ENCODE assay signal across 1 cellular context in the genomic region with DNA sequence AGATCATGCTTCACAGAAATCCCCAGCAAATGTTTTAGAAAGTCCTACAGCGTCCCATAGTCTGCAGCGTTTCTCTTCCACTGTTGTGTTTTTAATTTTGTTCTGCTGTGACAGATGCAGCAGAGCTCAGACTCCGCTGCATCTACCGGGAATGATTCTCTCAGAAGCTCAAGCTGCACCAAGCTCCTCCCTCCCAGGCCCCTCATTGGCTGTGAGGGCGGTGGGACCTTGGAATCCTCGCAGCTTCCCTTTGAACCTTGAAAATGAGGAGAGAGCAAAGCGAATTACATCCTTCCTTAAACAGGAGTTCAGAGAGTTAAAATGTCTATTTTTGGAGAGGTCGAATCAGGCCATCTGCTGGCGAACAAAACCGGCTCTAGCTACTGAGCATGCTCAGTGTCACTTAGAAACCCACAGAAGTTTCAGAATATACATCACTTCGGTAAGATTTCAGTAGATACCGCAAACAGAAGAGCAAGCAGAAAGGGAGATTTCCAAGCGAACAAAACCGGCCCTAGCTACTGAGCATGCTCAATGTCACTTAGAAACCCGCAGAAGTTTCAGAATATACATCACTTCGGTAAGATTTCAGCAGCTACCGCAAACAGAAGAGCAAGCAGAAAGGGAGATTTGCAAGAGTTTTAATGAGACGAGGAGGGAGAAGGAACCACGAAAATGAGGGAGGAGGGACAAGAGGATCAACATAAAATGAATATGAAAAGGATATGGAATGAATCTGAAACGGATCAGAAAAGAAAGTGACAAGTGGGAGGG.
TF ChIP-seq lines count a peak whose summit lies in the region.

A gene (minus strand): TSS at position 144 of the 774 bp plus-strand sequence. CDS start 188 bp downstream, outside the sequence.

TF ChIP-seq in HEK293, 187 proteins besides CTCF, POLR2A, EP300 and RAD21 (continued from another document and continues in another):
- TF ChIP-seq, protein P1, sequence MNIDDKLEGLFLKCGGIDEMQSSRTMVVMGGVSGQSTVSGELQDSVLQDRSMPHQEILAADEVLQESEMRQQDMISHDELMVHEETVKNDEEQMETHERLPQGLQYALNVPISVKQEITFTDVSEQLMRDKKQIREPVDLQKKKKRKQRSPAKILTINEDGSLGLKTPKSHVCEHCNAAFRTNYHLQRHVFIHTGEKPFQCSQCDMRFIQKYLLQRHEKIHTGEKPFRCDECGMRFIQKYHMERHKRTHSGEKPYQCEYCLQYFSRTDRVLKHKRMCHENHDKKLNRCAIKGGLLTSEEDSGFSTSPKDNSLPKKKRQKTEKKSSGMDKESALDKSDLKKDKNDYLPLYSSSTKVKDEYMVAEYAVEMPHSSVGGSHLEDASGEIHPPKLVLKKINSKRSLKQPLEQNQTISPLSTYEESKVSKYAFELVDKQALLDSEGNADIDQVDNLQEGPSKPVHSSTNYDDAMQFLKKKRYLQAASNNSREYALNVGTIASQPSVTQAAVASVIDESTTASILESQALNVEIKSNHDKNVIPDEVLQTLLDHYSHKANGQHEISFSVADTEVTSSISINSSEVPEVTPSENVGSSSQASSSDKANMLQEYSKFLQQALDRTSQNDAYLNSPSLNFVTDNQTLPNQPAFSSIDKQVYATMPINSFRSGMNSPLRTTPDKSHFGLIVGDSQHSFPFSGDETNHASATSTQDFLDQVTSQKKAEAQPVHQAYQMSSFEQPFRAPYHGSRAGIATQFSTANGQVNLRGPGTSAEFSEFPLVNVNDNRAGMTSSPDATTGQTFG (tag by site-specific recombination; IDR thresholded peaks at IDR 0.05; ENCODE audit: borderline replicate concordance), result no peak
- no peak for TF ChIP-seq ZIC2 (tag by site-specific recombination; IDR thresholded peaks at IDR 0.05)
- peak; percentile 66; the same call in 1 of the 2 replicates for TF ChIP-seq TRIM28 (IDR thresholded peaks at IDR 0.05; ENCODE audit: borderline replicate concordance, low read length)
- TF ChIP-seq MYNN (tag by site-specific recombination; IDR thresholded peaks at IDR 0.05; ENCODE audit: borderline replicate concordance), result no peak
- TF ChIP-seq ZNF654 (tag by site-specific recombination; IDR thresholded peaks at IDR 0.05; ENCODE audit: low read depth), result no peak
- TF ChIP-seq ZBTB17 (tag by site-specific recombination; IDR thresholded peaks at IDR 0.05), result peak; percentile 92
- TF ChIP-seq ZNF600 (tag by site-specific recombination; IDR thresholded peaks at IDR 0.05), result 0 out of 2 replicates have a peak, but pooled peaks have one; percentile 13
- TF ChIP-seq, protein P2, sequence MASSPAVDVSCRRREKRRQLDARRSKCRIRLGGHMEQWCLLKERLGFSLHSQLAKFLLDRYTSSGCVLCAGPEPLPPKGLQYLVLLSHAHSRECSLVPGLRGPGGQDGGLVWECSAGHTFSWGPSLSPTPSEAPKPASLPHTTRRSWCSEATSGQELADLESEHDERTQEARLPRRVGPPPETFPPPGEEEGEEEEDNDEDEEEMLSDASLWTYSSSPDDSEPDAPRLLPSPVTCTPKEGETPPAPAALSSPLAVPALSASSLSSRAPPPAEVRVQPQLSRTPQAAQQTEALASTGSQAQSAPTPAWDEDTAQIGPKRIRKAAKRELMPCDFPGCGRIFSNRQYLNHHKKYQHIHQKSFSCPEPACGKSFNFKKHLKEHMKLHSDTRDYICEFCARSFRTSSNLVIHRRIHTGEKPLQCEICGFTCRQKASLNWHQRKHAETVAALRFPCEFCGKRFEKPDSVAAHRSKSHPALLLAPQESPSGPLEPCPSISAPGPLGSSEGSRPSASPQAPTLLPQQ (tag by site-specific recombination; IDR thresholded peaks at IDR 0.05), result peak; percentile 39; the same call in 1 of the 2 replicates
- no peak for TF ChIP-seq YY2 (tag by site-specific recombination; IDR thresholded peaks at IDR 0.05)
- TF ChIP-seq OVOL3 (tag by site-specific recombination; IDR thresholded peaks at IDR 0.05), result no peak
- peak; percentile 33; the same call in 1 of the 2 replicates for TF ChIP-seq ZSCAN30 (tag by site-specific recombination; IDR thresholded peaks at IDR 0.05)
- peak; percentile 73; the same call in 1 of the 2 replicates for TF ChIP-seq IKZF3 (tag by site-specific recombination; IDR thresholded peaks at IDR 0.05)
- no peak for TF ChIP-seq ZNF274 (IDR thresholded peaks at IDR 0.05; ENCODE audit: low read length)
- TF ChIP-seq ZNF274 (tag by site-specific recombination; IDR thresholded peaks at IDR 0.05; ENCODE audit: borderline replicate concordance), result no peak
- TF ChIP-seq, protein P3, sequence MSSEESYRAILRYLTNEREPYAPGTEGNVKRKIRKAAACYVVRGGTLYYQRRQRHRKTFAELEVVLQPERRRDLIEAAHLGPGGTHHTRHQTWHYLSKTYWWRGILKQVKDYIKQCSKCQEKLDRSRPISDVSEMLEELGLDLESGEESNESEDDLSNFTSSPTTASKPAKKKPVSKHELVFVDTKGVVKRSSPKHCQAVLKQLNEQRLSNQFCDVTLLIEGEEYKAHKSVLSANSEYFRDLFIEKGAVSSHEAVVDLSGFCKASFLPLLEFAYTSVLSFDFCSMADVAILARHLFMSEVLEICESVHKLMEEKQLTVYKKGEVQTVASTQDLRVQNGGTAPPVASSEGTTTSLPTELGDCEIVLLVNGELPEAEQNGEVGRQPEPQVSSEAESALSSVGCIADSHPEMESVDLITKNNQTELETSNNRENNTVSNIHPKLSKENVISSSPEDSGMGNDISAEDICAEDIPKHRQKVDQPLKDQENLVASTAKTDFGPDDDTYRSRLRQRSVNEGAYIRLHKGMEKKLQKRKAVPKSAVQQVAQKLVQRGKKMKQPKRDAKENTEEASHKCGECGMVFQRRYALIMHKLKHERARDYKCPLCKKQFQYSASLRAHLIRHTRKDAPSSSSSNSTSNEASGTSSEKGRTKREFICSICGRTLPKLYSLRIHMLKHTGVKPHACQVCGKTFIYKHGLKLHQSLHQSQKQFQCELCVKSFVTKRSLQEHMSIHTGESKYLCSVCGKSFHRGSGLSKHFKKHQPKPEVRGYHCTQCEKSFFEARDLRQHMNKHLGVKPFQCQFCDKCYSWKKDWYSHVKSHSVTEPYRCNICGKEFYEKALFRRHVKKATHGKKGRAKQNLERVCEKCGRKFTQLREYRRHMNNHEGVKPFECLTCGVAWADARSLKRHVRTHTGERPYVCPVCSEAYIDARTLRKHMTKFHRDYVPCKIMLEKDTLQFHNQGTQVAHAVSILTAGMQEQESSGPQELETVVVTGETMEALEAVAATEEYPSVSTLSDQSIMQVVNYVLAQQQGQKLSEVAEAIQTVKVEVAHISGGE (tag by site-specific recombination; conservative IDR thresholded peaks at IDR 0.05; ENCODE audit: low read depth), result no peak
- peak; percentile 72 for TF ChIP-seq OSR2 (tag by site-specific recombination; IDR thresholded peaks at IDR 0.05)
- TF ChIP-seq, protein P4, sequence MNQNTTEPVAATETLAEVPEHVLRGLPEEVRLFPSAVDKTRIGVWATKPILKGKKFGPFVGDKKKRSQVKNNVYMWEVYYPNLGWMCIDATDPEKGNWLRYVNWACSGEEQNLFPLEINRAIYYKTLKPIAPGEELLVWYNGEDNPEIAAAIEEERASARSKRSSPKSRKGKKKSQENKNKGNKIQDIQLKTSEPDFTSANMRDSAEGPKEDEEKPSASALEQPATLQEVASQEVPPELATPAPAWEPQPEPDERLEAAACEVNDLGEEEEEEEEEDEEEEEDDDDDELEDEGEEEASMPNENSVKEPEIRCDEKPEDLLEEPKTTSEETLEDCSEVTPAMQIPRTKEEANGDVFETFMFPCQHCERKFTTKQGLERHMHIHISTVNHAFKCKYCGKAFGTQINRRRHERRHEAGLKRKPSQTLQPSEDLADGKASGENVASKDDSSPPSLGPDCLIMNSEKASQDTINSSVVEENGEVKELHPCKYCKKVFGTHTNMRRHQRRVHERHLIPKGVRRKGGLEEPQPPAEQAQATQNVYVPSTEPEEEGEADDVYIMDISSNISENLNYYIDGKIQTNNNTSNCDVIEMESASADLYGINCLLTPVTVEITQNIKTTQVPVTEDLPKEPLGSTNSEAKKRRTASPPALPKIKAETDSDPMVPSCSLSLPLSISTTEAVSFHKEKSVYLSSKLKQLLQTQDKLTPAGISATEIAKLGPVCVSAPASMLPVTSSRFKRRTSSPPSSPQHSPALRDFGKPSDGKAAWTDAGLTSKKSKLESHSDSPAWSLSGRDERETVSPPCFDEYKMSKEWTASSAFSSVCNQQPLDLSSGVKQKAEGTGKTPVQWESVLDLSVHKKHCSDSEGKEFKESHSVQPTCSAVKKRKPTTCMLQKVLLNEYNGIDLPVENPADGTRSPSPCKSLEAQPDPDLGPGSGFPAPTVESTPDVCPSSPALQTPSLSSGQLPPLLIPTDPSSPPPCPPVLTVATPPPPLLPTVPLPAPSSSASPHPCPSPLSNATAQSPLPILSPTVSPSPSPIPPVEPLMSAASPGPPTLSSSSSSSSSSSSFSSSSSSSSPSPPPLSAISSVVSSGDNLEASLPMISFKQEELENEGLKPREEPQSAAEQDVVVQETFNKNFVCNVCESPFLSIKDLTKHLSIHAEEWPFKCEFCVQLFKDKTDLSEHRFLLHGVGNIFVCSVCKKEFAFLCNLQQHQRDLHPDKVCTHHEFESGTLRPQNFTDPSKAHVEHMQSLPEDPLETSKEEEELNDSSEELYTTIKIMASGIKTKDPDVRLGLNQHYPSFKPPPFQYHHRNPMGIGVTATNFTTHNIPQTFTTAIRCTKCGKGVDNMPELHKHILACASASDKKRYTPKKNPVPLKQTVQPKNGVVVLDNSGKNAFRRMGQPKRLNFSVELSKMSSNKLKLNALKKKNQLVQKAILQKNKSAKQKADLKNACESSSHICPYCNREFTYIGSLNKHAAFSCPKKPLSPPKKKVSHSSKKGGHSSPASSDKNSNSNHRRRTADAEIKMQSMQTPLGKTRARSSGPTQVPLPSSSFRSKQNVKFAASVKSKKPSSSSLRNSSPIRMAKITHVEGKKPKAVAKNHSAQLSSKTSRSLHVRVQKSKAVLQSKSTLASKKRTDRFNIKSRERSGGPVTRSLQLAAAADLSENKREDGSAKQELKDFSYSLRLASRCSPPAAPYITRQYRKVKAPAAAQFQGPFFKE (tag by site-specific recombination; IDR thresholded peaks at IDR 0.05; ENCODE audit: borderline replicate concordance), result no peak
- TF ChIP-seq ZNF658 (tag by site-specific recombination; IDR thresholded peaks at IDR 0.05), result no peak
- TF ChIP-seq ZNF629 (tag by site-specific recombination; IDR thresholded peaks at IDR 0.05), result 0 out of 2 replicates have a peak, but pooled peaks have one; percentile 38
- TF ChIP-seq ZNF426 (tag by site-specific recombination; IDR thresholded peaks at IDR 0.05), result no peak
- TF ChIP-seq, protein P5, sequence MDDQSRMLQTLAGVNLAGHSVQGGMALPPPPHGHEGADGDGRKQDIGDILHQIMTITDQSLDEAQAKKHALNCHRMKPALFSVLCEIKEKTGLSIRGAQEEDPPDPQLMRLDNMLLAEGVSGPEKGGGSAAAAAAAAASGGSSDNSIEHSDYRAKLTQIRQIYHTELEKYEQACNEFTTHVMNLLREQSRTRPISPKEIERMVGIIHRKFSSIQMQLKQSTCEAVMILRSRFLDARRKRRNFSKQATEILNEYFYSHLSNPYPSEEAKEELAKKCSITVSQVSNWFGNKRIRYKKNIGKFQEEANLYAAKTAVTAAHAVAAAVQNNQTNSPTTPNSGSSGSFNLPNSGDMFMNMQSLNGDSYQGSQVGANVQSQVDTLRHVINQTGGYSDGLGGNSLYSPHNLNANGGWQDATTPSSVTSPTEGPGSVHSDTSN (CRISPR knock-in tag; IDR thresholded peaks at IDR 0.05), result no peak
- 0 out of 2 replicates have a peak, but pooled peaks have one; percentile 18 for TF ChIP-seq ZNF2 (tag by site-specific recombination; IDR thresholded peaks at IDR 0.05)
- no peak for TF ChIP-seq ZNF785 (tag by site-specific recombination; IDR thresholded peaks at IDR 0.05)
- no peak for TF ChIP-seq ZNF624 (tag by site-specific recombination; IDR thresholded peaks at IDR 0.05)
- no peak for TF ChIP-seq ZNF202 (tag by site-specific recombination; IDR thresholded peaks at IDR 0.05; ENCODE audit: borderline replicate concordance)
- TF ChIP-seq, protein P6, sequence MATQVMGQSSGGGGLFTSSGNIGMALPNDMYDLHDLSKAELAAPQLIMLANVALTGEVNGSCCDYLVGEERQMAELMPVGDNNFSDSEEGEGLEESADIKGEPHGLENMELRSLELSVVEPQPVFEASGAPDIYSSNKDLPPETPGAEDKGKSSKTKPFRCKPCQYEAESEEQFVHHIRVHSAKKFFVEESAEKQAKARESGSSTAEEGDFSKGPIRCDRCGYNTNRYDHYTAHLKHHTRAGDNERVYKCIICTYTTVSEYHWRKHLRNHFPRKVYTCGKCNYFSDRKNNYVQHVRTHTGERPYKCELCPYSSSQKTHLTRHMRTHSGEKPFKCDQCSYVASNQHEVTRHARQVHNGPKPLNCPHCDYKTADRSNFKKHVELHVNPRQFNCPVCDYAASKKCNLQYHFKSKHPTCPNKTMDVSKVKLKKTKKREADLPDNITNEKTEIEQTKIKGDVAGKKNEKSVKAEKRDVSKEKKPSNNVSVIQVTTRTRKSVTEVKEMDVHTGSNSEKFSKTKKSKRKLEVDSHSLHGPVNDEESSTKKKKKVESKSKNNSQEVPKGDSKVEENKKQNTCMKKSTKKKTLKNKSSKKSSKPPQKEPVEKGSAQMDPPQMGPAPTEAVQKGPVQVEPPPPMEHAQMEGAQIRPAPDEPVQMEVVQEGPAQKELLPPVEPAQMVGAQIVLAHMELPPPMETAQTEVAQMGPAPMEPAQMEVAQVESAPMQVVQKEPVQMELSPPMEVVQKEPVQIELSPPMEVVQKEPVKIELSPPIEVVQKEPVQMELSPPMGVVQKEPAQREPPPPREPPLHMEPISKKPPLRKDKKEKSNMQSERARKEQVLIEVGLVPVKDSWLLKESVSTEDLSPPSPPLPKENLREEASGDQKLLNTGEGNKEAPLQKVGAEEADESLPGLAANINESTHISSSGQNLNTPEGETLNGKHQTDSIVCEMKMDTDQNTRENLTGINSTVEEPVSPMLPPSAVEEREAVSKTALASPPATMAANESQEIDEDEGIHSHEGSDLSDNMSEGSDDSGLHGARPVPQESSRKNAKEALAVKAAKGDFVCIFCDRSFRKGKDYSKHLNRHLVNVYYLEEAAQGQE (tag by site-specific recombination; IDR thresholded peaks at IDR 0.05), result no peak
- TF ChIP-seq, protein P7, sequence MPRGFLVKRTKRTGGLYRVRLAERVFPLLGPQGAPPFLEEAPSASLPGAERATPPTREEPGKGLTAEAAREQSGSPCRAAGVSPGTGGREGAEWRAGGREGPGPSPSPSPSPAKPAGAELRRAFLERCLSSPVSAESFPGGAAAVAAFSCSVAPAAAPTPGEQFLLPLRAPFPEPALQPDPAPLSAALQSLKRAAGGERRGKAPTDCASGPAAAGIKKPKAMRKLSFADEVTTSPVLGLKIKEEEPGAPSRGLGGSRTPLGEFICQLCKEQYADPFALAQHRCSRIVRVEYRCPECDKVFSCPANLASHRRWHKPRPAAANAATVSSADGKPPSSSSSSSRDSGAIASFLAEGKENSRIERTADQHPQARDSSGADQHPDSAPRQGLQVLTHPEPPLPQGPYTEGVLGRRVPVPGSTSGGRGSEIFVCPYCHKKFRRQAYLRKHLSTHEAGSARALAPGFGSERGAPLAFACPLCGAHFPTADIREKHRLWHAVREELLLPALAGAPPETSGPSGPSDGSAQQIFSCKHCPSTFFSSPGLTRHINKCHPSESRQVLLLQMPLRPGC (tag by site-specific recombination; IDR thresholded peaks at IDR 0.05), result no peak
- no peak for TF ChIP-seq ZNF223 (tag by site-specific recombination; IDR thresholded peaks at IDR 0.05)
- TF ChIP-seq, protein P8, sequence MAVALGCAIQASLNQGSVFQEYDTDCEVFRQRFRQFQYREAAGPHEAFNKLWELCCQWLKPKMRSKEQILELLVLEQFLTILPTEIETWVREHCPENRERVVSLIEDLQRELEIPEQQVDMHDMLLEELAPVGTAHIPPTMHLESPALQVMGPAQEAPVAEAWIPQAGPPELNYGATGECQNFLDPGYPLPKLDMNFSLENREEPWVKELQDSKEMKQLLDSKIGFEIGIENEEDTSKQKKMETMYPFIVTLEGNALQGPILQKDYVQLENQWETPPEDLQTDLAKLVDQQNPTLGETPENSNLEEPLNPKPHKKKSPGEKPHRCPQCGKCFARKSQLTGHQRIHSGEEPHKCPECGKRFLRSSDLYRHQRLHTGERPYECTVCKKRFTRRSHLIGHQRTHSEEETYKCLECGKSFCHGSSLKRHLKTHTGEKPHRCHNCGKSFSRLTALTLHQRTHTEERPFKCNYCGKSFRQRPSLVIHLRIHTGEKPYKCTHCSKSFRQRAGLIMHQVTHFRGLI (tag by site-specific recombination; IDR thresholded peaks at IDR 0.05), result no peak
- TF ChIP-seq ZNF335 (tag by site-specific recombination; conservative IDR thresholded peaks at IDR 0.05), result peak; percentile 69
